In the genomic region with DNA sequence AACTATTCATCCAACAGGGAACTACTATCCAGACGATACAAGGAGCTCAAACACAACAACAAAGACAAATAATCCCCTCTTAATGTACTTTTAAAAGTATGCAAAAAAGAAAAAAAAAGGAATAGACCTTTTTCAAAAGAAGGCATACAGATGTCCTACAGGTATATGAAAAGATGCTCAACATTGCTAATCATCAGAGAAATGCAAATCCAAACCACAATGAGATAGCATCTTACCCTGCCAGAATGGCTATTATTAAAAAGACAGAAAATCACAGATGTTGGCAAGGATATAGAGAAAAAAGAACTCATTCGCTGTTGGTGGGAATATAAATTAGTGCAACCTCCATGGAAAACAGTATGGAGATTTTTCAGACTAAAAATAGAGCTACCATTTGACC, we compare ENCODE assay signal across 14 cellular contexts.
"Had no signal": no experiment of that assay in that cellular context is flagged by ENCODE, and none has a peak within 500 bp of the region (broad histone marks: within the 10 kb centered on the region; RNA-seq: fewer than 3 reads in every experiment).

No MANE protein-coding gene starts in this region.

- H3K27me3 ChIP-seq: esophagus muscularis mucosa, neutrophil had no signal

- H3K36me3 ChIP-seq: esophagus muscularis mucosa, neutrophil had no signal

- H3K9me3 ChIP-seq: esophagus muscularis mucosa, neutrophil had no signal

- H3K4me2 ChIP-seq: smooth muscle cell had no signal

- H3K27ac Mint-ChIP-seq: activated naive CD8-positive, alpha-beta T cell; progenitor cell of endocrine pancreas; stimulated activated effector memory CD8-positive, alpha-beta T cell treated with anti-CD3 and anti-CD28 coated beads, Interleukin-12 subunit alpha, Interleukin-12 subunit beta, amount 100 ng/mL, for 72 hours had no signal

- DNase-seq: activated CD4-positive, alpha-beta T cell treated with anti-CD3 and anti-CD28 coated beads, Interleukin-2, amount 50 U/mL, for 1 hour; activated effector memory CD4-positive, alpha-beta T cell treated with anti-CD3 and anti-CD28 coated beads, Interleukin-2, amount 50 U/mL, for 16 hours; activated T-cell treated with anti-CD3 and anti-CD28 coated beads, Interleukin-2, amount 50 U/mL, for 1 hour; anterior cingulate cortex; naive thymus-derived CD8-positive, alpha-beta T cell; right cardiac atrium; trophoblast cell had no signal

- H3K27me3 Mint-ChIP-seq: activated naive CD8-positive, alpha-beta T cell; naive thymus-derived CD8-positive, alpha-beta T cell; progenitor cell of endocrine pancreas had no signal

- H3K4me3 Mint-ChIP-seq: activated naive CD8-positive, alpha-beta T cell; naive thymus-derived CD8-positive, alpha-beta T cell; stimulated activated effector memory CD8-positive, alpha-beta T cell treated with anti-CD3 and anti-CD28 coated beads, Interleukin-12 subunit alpha, Interleukin-12 subunit beta, amount 100 ng/mL, for 72 hours had no signal

- ATAC-seq: naive thymus-derived CD8-positive, alpha-beta T cell; stimulated activated effector memory CD8-positive, alpha-beta T cell treated with anti-CD3 and anti-CD28 coated beads, Interleukin-12 subunit alpha, Interleukin-12 subunit beta, amount 100 ng/mL, for 72 hours had no signal

- H3K9me3 Mint-ChIP-seq: naive thymus-derived CD8-positive, alpha-beta T cell; stimulated activated effector memory CD8-positive, alpha-beta T cell treated with anti-CD3 and anti-CD28 coated beads, Interleukin-12 subunit alpha, Interleukin-12 subunit beta, amount 100 ng/mL, for 72 hours had no signal

- H3K27ac ChIP-seq: neutrophil had no signal

- H3K4me3 ChIP-seq: lung, smooth muscle cell had no signal

- H3K36me3 Mint-ChIP-seq: activated naive CD8-positive, alpha-beta T cell; naive thymus-derived CD8-positive, alpha-beta T cell had no signal
